In the genomic region with DNA sequence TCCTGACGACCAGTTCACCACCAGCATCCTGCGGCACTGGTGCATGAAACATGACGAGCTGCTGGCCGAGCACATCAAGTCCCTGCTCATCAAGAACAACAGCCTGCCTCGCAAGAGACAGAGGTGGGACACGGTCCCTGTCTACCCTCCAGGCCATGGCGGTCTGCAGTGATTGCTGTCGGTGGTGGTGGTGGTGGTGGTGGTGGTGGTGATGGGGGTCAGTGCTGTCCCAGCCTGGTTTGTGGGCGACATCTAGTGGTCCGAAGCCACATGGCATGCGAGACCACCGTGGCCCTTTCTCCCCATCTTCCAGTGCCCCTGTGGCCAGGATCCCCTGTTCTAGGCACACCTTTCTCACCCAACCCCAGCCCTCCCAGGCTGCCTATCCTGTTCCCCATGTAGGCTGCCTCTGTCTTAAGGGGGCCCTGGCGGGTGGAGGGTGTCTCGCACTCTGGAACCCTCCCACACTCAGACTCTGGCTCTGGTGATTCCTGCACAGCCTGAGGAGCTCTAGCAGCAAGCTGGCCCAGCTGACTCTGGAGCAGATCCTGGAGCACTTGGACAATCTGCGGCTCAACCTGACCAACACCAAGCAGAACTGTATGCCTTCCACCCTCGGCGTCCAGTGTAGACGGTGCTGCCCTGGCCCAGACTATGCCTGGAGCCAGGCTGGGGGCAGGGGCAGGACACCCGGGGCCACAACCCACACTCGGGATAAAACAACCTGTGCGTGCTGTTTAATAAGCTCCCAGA, we compare ENCODE assay signal across 11 cellular contexts. TPM values are rescaled to one million over a fixed set of nuclear protein-coding genes. Genes with fewer than 3 reads are reported as not detected.
A peak's percentile ranks its signal among the peaks of the same experiment; 100 is the strongest.
DNase-seq lines count a peak whose midpoint lies in the region; ATAC-seq and TF ChIP-seq lines count a peak whose summit lies in the region.
"Had no signal": no experiment of that assay in that cellular context is flagged by ENCODE, and none has a peak within 500 bp of the region (broad histone marks: within the 10 kb centered on the region; RNA-seq: fewer than 3 reads in every experiment).

No MANE protein-coding gene starts in this region.

- H2AFZ ChIP-seq in SK-N-SH (ENCODE audit: low read depth) (no peak overlapping the region), hepatocyte (no peak overlapping the region)

- peak; percentile 47 for TF ChIP-seq CTCF in SK-N-SH (IDR thresholded peaks at IDR 0.05)
- peak; percentile 99 for TF ChIP-seq CTCF in WERI-Rb-1 (IDR thresholded peaks at IDR 0.05; ENCODE audit: low read depth, low read length)
- TF ChIP-seq CTCF in hepatocyte (IDR thresholded peaks at IDR 0.05; ENCODE audit: poor library complexity): peak; percentile 53
- TF ChIP-seq CTCF in upper lobe of left lung (IDR thresholded peaks at IDR 0.05): peak; percentile 39 to 65 (median 53)

- no peak overlapping the region for H3K9ac ChIP-seq in SK-N-SH

- H3K4me1 ChIP-seq in SK-N-SH (ENCODE audit: control insufficient read depth in 1 of 2, insufficient read depth in 2 of 2, low read depth in 1 of 2, low read length in 1 of 2) (peaks cover 0 to 13% of the 10 kb centered on the region in 2 experiments; a peak in 1 of 4 replicates), hepatocyte (ENCODE audit: insufficient read depth) (peaks cover 48% of the 10 kb centered on the region), upper lobe of left lung (peaks cover 62 to 90% (median 85%) of the 10 kb centered on the region in 4 donors)

- POLR2A ChIA-PET in SK-N-SH (lab: Yijun Ruan, JAX): no interaction called here

- no peak for TF ChIP-seq EP300 in SK-N-SH (IDR thresholded peaks at IDR 0.05; ENCODE audit: borderline replicate concordance in 1 of 2, low read depth in 1 of 2, low read length in 1 of 2)
- no peak for TF ChIP-seq EP300 in upper lobe of left lung (IDR thresholded peaks at IDR 0.05)

- H3K4me2 ChIP-seq in SK-N-SH (no peak overlapping the region), hepatocyte (no peak overlapping the region)

- no peaks in the 10 kb centered on the region for H3K9me3 ChIP-seq in SK-N-SH
- H3K9me3 ChIP-seq in WERI-Rb-1 (ENCODE audit: severe bottlenecking): no peaks in the 10 kb centered on the region
- no peaks in the 10 kb centered on the region for H3K9me3 ChIP-seq in hepatocyte (ENCODE audit: low read depth)
- no peaks in the 10 kb centered on the region for H3K9me3 ChIP-seq in upper lobe of left lung
- H3K9me3 ChIP-seq: thyroid gland had no signal

- peaks cover 8% of the 10 kb centered on the region for H3F3A ChIP-seq in SK-N-SH (replicated peaks; ENCODE audit: insufficient read depth)

- peaks cover 4 to 66% of the 10 kb centered on the region in 2 experiments for H3K36me3 ChIP-seq in SK-N-SH (replicated peaks in 1 of 2; ENCODE audit: control insufficient read depth in 1 of 2, insufficient read depth in 2 of 2, low read length in 1 of 2)
- peaks cover 67% of the 10 kb centered on the region for H3K36me3 ChIP-seq in WERI-Rb-1
- H3K36me3 ChIP-seq in hepatocyte (replicated peaks; ENCODE audit: insufficient read depth, low read depth): no peaks in the 10 kb centered on the region
- H3K36me3 ChIP-seq in upper lobe of left lung: peaks cover 14 to 62% (median 39%) of the 10 kb centered on the region in 4 donors

- TF ChIP-seq POLR2A in upper lobe of left lung (IDR thresholded peaks at IDR 0.05): no peak

- WGBS in SK-N-SH (ENCODE audit: low lambda C conversion rate): 69% methylated on average over 6 of the region's 21 CpGs
- WGBS in hepatocyte (ENCODE audit: low lambda C conversion rate, missing lambda C conversion rate): 82% methylated on average over 18 of the region's 21 CpGs
- WGBS in upper lobe of left lung, 2 donors: 77 to 84% methylated on average over 8 to 20 of the region's 21 CpGs

- peak; percentile 71 for TF ChIP-seq RAD21 in SK-N-SH (IDR thresholded peaks at IDR 0.05; ENCODE audit: low read length)

- H3K27ac ChIP-seq in SK-N-SH (ENCODE audit: low read depth in 2 of 2, low read length in 1 of 2) (no peak overlapping the region), WERI-Rb-1 (no peak overlapping the region), hepatocyte (no peak overlapping the region), upper lobe of left lung (peak overlapping the region; percentile 52 to 92 (median 90))

- no peaks in the 10 kb centered on the region for H3K27me3 ChIP-seq in SK-N-SH (ENCODE audit: insufficient read depth)
- no peaks in the 10 kb centered on the region for H3K27me3 ChIP-seq in WERI-Rb-1 (ENCODE audit: insufficient read depth, low read depth, severe bottlenecking)
- H3K27me3 ChIP-seq in hepatocyte: no peaks in the 10 kb centered on the region
- H3K27me3 ChIP-seq in upper lobe of left lung: no peaks in the 10 kb centered on the region
- H3K27me3 ChIP-seq: thyroid gland had no signal

- H3K4me3 ChIP-seq in SK-N-SH (ENCODE audit: low read depth in 2 of 2, low read length in 1 of 2) (no peak overlapping the region), WERI-Rb-1 (ENCODE audit: low read depth, low read length) (no peak overlapping the region), hepatocyte (no peak overlapping the region), upper lobe of left lung (no peak overlapping the region)
- H3K4me3 ChIP-seq: thyroid gland had no signal

- H3K79me2 ChIP-seq in SK-N-SH (ENCODE audit: insufficient read depth): no peaks in the 10 kb centered on the region
- H3K79me2 ChIP-seq in hepatocyte: peaks cover 8% of the 10 kb centered on the region

- ATAC-seq in SK-N-SH treated with all-trans-retinoic acid at 6 μM for 48 hours (no peak), upper lobe of left lung (ENCODE audit: low FRiP score in 2 of 2) (no peak), GM21423 (IDR thresholded peaks at IDR 0.05; ENCODE audit: unreplicated experiment) (no peak)
- ATAC-seq: CD8-positive, alpha-beta T cell had no signal

- DNase-seq in SK-N-SH: peak; percentile 80
- peak; percentile 85 for DNase-seq in WERI-Rb-1
- DNase-seq in hepatocyte (ENCODE audit: low spot score): no peak
- DNase-seq in upper lobe of left lung: no peak
- DNase-seq in NCI-H2029 (lab: John Stamatoyannopoulos, UW): no peak
- DNase-seq in amygdala (lab: John Stamatoyannopoulos, UW): no peak
- DNase-seq: CD8-positive, alpha-beta T cell; NCI-H1092 treated with DMSO at 0.1 percent for 48 hours; thyroid gland had no signal

- no peaks in the 10 kb centered on the region for H4K20me1 ChIP-seq in SK-N-SH (ENCODE audit: insufficient read depth)
- no peaks in the 10 kb centered on the region for H4K20me1 ChIP-seq in hepatocyte (ENCODE audit: insufficient read depth, poor library complexity, severe bottlenecking)

- CTCF ChIA-PET in SK-N-SH (lab: Yijun Ruan, JAX): interaction anchor here (0.6 to 6.8 kb wide), 21 partner anchors 8 to 261 kb away, joined by 3 to 60 read pairs (median 3); a partner anchor contains a TSS

- H3K9me2 ChIP-seq in SK-N-SH (no peaks in the 10 kb centered on the region), hepatocyte (replicated peaks; ENCODE audit: insufficient read depth) (no peaks in the 10 kb centered on the region)

TF ChIP-seq in SK-N-SH, 30 proteins besides CTCF, POLR2A, EP300 and RAD21 (continues in another document):
- TF ChIP-seq FOXJ3 (CRISPR knock-in tag; IDR thresholded peaks at IDR 0.05): no peak
- TF ChIP-seq GABPA (IDR thresholded peaks at IDR 0.05; ENCODE audit: low read depth): no peak

TF ChIP-seq in SK-N-SH treated with all-trans-retinoic acid at 6 μM for 48 hours, 23 proteins besides CTCF, POLR2A, EP300 and RAD21 (continues in another document):
- TF ChIP-seq, protein P1, sequence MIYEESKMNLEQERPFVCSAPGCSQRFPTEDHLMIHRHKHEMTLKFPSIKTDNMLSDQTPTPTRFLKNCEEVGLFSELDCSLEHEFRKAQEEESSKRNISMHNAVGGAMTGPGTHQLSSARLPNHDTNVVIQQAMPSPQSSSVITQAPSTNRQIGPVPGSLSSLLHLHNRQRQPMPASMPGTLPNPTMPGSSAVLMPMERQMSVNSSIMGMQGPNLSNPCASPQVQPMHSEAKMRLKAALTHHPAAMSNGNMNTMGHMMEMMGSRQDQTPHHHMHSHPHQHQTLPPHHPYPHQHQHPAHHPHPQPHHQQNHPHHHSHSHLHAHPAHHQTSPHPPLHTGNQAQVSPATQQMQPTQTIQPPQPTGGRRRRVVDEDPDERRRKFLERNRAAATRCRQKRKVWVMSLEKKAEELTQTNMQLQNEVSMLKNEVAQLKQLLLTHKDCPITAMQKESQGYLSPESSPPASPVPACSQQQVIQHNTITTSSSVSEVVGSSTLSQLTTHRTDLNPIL (CRISPR knock-in tag; IDR thresholded peaks at IDR 0.05; ENCODE audit: low read depth): no peak
- no peak for TF ChIP-seq ZNF70 (CRISPR knock-in tag; IDR thresholded peaks at IDR 0.05)
- TF ChIP-seq, protein P2, sequence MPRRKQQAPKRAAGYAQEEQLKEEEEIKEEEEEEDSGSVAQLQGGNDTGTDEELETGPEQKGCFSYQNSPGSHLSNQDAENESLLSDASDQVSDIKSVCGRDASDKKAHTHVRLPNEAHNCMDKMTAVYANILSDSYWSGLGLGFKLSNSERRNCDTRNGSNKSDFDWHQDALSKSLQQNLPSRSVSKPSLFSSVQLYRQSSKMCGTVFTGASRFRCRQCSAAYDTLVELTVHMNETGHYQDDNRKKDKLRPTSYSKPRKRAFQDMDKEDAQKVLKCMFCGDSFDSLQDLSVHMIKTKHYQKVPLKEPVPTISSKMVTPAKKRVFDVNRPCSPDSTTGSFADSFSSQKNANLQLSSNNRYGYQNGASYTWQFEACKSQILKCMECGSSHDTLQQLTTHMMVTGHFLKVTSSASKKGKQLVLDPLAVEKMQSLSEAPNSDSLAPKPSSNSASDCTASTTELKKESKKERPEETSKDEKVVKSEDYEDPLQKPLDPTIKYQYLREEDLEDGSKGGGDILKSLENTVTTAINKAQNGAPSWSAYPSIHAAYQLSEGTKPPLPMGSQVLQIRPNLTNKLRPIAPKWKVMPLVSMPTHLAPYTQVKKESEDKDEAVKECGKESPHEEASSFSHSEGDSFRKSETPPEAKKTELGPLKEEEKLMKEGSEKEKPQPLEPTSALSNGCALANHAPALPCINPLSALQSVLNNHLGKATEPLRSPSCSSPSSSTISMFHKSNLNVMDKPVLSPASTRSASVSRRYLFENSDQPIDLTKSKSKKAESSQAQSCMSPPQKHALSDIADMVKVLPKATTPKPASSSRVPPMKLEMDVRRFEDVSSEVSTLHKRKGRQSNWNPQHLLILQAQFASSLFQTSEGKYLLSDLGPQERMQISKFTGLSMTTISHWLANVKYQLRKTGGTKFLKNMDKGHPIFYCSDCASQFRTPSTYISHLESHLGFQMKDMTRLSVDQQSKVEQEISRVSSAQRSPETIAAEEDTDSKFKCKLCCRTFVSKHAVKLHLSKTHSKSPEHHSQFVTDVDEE (CRISPR knock-in tag; IDR thresholded peaks at IDR 0.05): no peak

RNA-seq across cellular contexts. Expression of a gene that starts 3.2 kb away (rescaled TPM):
- 7.6 and 9.0 TPM in 2 replicates for polyA plus RNA-seq in SK-N-SH (2012; rRNA removed)
- 3.8 and 4.0 TPM in 2 replicates for polyA plus RNA-seq in SK-N-SH (2012; cell fraction: cytosol; rRNA removed)
- 46.8 and 48.2 TPM in 2 replicates for polyA plus RNA-seq in SK-N-SH (2012; cell fraction: nucleus; rRNA removed)
- total RNA-seq in hepatocyte: 21.5 and 22.8 TPM in 2 replicates
- polyA plus RNA-seq in hepatocyte: 37.2 and 38.1 TPM in 2 replicates
- total RNA-seq in upper lobe of left lung: 100 to 1,000 TPM in 5 of 6 donors, 10 to 100 TPM in 1; 92.8 to 272 (median 167) TPM

RNA-seq across cellular contexts. Expression of a gene that starts 44.2 kb away (rescaled TPM):
- polyA plus RNA-seq in SK-N-SH (2012; rRNA removed) (64.3 and 80.9 TPM in 2 replicates), hepatocyte (37.1 and 51.3 TPM in 2 replicates)
- polyA plus RNA-seq in SK-N-SH (2012; cell fraction: cytosol; rRNA removed): 26.1 and 30.5 TPM in 2 replicates
- 414 and 457 TPM in 2 replicates for polyA plus RNA-seq in SK-N-SH (2012; cell fraction: nucleus; rRNA removed)
- total RNA-seq in hepatocyte (39.1 and 42.3 TPM in 2 replicates), upper lobe of left lung (100 to 1,000 TPM in 1 of 6 donors, 10 to 100 TPM in 5; 58.2 to 159 (median 63.1) TPM)

Comparison
In these comparisons a context has a peak if more than half of its experiments do, and no peak if none do; other contexts are left out.
1. DNase-seq: peak in SK-N-SH (single experiment) and WERI-Rb-1 (single experiment); none in hepatocyte (single experiment), upper lobe of left lung (0 of 2), NCI-H2029 (single experiment) and amygdala (0 of 56).
2. H3K27ac ChIP-seq: peak in upper lobe of left lung (4 of 4); none in SK-N-SH (0 of 2), WERI-Rb-1 (single experiment) and hepatocyte (single experiment).
3. CTCF ChIP-seq: peak in every context shown above with its lines; median percentile 99 in WERI-Rb-1; 53 in hepatocyte; 53 in upper lobe of left lung; 47 in SK-N-SH.